ENCODE assay signal across 34 cellular contexts in the genomic region with DNA sequence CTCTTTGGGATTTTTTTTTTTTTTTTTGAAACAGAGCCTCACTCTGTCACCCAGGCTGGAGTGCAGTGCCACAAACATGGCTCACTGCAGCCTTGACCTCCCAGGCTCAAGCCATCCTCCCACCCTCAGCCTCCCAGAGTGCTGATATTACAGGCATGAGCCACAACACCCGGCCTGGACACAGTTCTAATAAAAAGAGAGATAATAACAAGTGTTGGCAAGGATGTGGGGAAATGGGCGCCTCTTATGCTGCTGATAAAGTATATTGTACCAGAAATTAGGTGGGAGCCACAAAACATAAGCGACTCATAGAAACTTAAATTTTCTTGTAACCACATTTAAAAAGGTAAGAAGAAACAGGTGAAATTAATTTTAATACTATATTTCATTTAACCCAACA. TPM values are rescaled to one million over a fixed set of nuclear protein-coding genes. Genes with fewer than 3 reads are reported as not detected.
"Had no signal": no experiment of that assay in that cellular context is flagged by ENCODE, and none has a peak within 500 bp of the region (broad histone marks: within the 10 kb centered on the region; RNA-seq: fewer than 3 reads in every experiment).

No MANE protein-coding gene starts in this region.

- ATAC-seq: naive thymus-derived CD4-positive, alpha-beta T cell; natural killer cell; pancreas; psoas muscle; right cardiac atrium; sciatic nerve; stimulated activated memory B cell treated with anti-CD40 and anti-IgM and Interleukin-4, amounts not matched to agents 10 μg/mL and 1 μg/mL and 100 μg/mL, for 72 hours; stimulated activated naive CD8-positive, alpha-beta T cell treated with anti-CD3 and anti-CD28 coated beads, Interleukin-15, amount 100 ng/mL, for 72 hours; stimulated activated naive CD8-positive, alpha-beta T cell treated with anti-CD3 and anti-CD28 coated beads, Interleukin-15, Interleukin-2, amounts not matched to agents 100 U/mL and 50 U/mL, for 24 hours; upper lobe of right lung had no signal

- H3K4me3 ChIP-seq: neural progenitor cell, pancreas, psoas muscle, skin epidermis, smooth muscle cell, spleen, suprapubic skin, testis, tibial artery, transverse colon, upper lobe of right lung, uterus had no signal

- FAIRE-seq: pancreas had no signal

- H3K36me3 ChIP-seq: neural progenitor cell, neutrophil, pancreas, spleen, suprapubic skin, tibial artery, transverse colon, upper lobe of right lung, uterus had no signal

- H3K9ac ChIP-seq: neural progenitor cell had no signal

- H3K4me1 Mint-ChIP-seq: natural killer cell; nephron; stimulated activated memory B cell treated with anti-CD40 and anti-IgM and Interleukin-4, amounts not matched to agents 10 μg/mL and 1 μg/mL and 100 μg/mL, for 72 hours; stimulated activated naive CD8-positive, alpha-beta T cell treated with anti-CD3 and anti-CD28 coated beads, Interleukin-15, amount 100 ng/mL, for 72 hours had no signal

- H3K4me2 ChIP-seq: neural progenitor cell, smooth muscle cell had no signal

- H3K36me3 Mint-ChIP-seq: type B pancreatic cell had no signal

- H3K4me1 ChIP-seq: pancreas, psoas muscle, spleen, suprapubic skin, testis, tibial artery, transverse colon, upper lobe of right lung, uterus had no signal

- H3K27me3 ChIP-seq: neural progenitor cell, neutrophil, pancreas, suprapubic skin, testis, upper lobe of right lung, uterus had no signal

- H3K4me3 Mint-ChIP-seq: naive thymus-derived CD4-positive, alpha-beta T cell; natural killer cell; nephron; neural progenitor cell; stimulated activated memory B cell treated with anti-CD40 and anti-IgM and Interleukin-4, amounts not matched to agents 10 μg/mL and 1 μg/mL and 100 μg/mL, for 72 hours; stimulated activated naive CD8-positive, alpha-beta T cell treated with anti-CD3 and anti-CD28 coated beads, Interleukin-15, amount 100 ng/mL, for 72 hours; type B pancreatic cell had no signal

- H2AFZ ChIP-seq: neural progenitor cell had no signal

- H3K27ac Mint-ChIP-seq: natural killer cell; nephron; neural progenitor cell; stimulated activated memory B cell treated with anti-CD40 and anti-IgM and Interleukin-4, amounts not matched to agents 10 μg/mL and 1 μg/mL and 100 μg/mL, for 72 hours; stimulated activated naive CD8-positive, alpha-beta T cell treated with anti-CD3 and anti-CD28 coated beads, Interleukin-15, amount 100 ng/mL, for 72 hours; type B pancreatic cell had no signal

- H3K9me3 ChIP-seq: neutrophil, pancreas, testis, upper lobe of right lung had no signal

- DNase-seq: naive thymus-derived CD4-positive, alpha-beta T cell; natural killer cell; nucleus accumbens; pancreas; psoas muscle; right cardiac atrium; spleen; stimulated activated CD4-positive, alpha-beta T cell treated with anti-CD3 and anti-CD28 coated beads, Interleukin-12 subunit alpha, Interleukin-12 subunit beta, amount 100 ng/mL, for 4 hours; stimulated activated CD4-positive, alpha-beta T cell treated with anti-CD3 and anti-CD28 coated beads, Interleukin-1b, Interleukin-23, amount 100 ng/mL, for 48 hours; stimulated activated CD4-positive, alpha-beta T cell treated with anti-CD3 and anti-CD28 coated beads, Interleukin-4, amount 100 ng/mL, for 1 hour; stimulated activated CD4-positive, alpha-beta T cell treated with anti-CD3 and anti-CD28 coated beads, Interleukin-4, amount 100 ng/mL, for 4 hours; stimulated activated CD8-positive, alpha-beta memory T cell treated with anti-CD3 and anti-CD28 coated beads, Interleukin-4, amount 100 ng/mL, for 48 hours; stimulated activated naive CD4-positive, alpha-beta T cell; stimulated activated naive CD8-positive, alpha-beta T cell treated with anti-CD3 and anti-CD28 coated beads, Interleukin-15, amount 100 ng/mL, for 72 hours; stimulated activated naive CD8-positive, alpha-beta T cell treated with anti-CD3 and anti-CD28 coated beads, Interleukin-15, Interleukin-2, amounts not matched to agents 100 U/mL and 50 U/mL, for 24 hours; substantia nigra; testis; tibial artery; transverse colon; upper lobe of right lung; uterus had no signal

- H3K27ac ChIP-seq: neural progenitor cell, neutrophil, pancreas, psoas muscle, skin epidermis, spleen, suprapubic skin, testis, tibial artery, transverse colon, upper lobe of right lung, uterus had no signal

RNA-seq across cellular contexts. Expression of a gene that starts 50.4 kb away (rescaled TPM):
- total RNA-seq: omental fat pad, osteocyte, posterior vena cava, psoas muscle, smooth muscle cell, uterus had no signal
- polyA plus RNA-seq: naive thymus-derived CD4-positive, alpha-beta T cell; neural cell; smooth muscle cell had no signal
